ENCODE assay signal across 8 cellular contexts in genomic region chr9:38066167-38066906, GRCh38. TPM values are rescaled to one million over a fixed set of nuclear protein-coding genes. Genes with fewer than 3 reads are reported as not detected.
DNase-seq lines count a peak whose midpoint lies in the region; TF ChIP-seq lines count a peak whose summit lies in the region.

No MANE protein-coding gene starts in this region.

- H3K4me3 ChIP-seq in endodermal cell (ENCODE audit: low read length), result peak overlapping the region; percentile 85

- peak overlapping the region; percentile 74 for H3K27ac Mint-ChIP-seq in endodermal cell
- peak overlapping the region; percentile 81 for H3K27ac Mint-ChIP-seq in osteocyte (ENCODE audit: unreplicated experiment)

- TF ChIP-seq CTCF in endodermal cell (conservative IDR thresholded peaks at IDR 0.05), result peak; percentile 70
- peak; percentile 39 for TF ChIP-seq CTCF in osteocyte (IDR thresholded peaks at IDR 0.05)

- peak; percentile 43 for DNase-seq in Caki2 (ENCODE audit: low read depth)
- peak; percentile 88 for DNase-seq in NCI-H69 (lab: John Stamatoyannopoulos, UW)
- DNase-seq in endodermal cell, result no peak
- no peak for DNase-seq in osteocyte (ENCODE audit: extremely low spot score, unreplicated experiment)
- no peak for DNase-seq in SKM-1 (lab: John Stamatoyannopoulos, UW; ENCODE audit: unreplicated experiment)
- no peak for DNase-seq in HPDE6-E6E7 (ENCODE audit: extremely low spot score)
- no peak for DNase-seq in T-helper 9 cell
- no peak for DNase-seq in hepatic stellate cell (ENCODE audit: low spot score)

- H3K9me3 ChIP-seq in endodermal cell (ENCODE audit: control insufficient read depth, low read length), result no peaks in the 10 kb centered on the region

- no peaks in the 10 kb centered on the region for H3K9me3 Mint-ChIP-seq in endodermal cell
- no peaks in the 10 kb centered on the region for H3K9me3 Mint-ChIP-seq in osteocyte (ENCODE audit: unreplicated experiment)

- H3K27ac ChIP-seq in endodermal cell (ENCODE audit: low read depth, low read length), result no peak overlapping the region

- H3K9ac ChIP-seq in endodermal cell (ENCODE audit: extremely low read depth, low read length, poor library complexity, severe bottlenecking), result peak overlapping the region; percentile 64

- H3K4me3 Mint-ChIP-seq in endodermal cell, result peak overlapping the region; percentile 89
- H3K4me3 Mint-ChIP-seq in osteocyte (ENCODE audit: unreplicated experiment), result peak overlapping the region; percentile 87

- H3K27me3 Mint-ChIP-seq in endodermal cell (ENCODE audit: insufficient read depth), result peaks cover 1% of the 10 kb centered on the region
- H3K27me3 Mint-ChIP-seq in osteocyte (ENCODE audit: unreplicated experiment), result no peaks in the 10 kb centered on the region

- H3K4me1 ChIP-seq in endodermal cell (ENCODE audit: control insufficient read depth, insufficient read depth, low read length), result peaks cover 29% of the 10 kb centered on the region

- H3K4me1 Mint-ChIP-seq in endodermal cell, result peaks cover 65% of the 10 kb centered on the region
- H3K4me1 Mint-ChIP-seq in osteocyte (ENCODE audit: unreplicated experiment), result peaks cover 70% of the 10 kb centered on the region

- 51 to 73% methylated on average over 3 to 7 of the region's 7 CpGs for whole genome bisulfite sequencing in endodermal cell (ENCODE audit: insufficient coverage in 1 of 2, insufficient read length in 1 of 2), 2 experiments

- in situ Hi-C loops in Caki2 (cut with HindIII; ENCODE audit: low pct_unique_long_range_greater_than_20kb, low sequenced_read_pairs), result no loop called here

- peaks cover 31% of the 10 kb centered on the region for H3K36me3 ChIP-seq in endodermal cell (ENCODE audit: control insufficient read depth, insufficient read depth, low read length)

- H3K36me3 Mint-ChIP-seq in endodermal cell (ENCODE audit: low read depth) (peaks cover 17% of the 10 kb centered on the region), osteocyte (ENCODE audit: unreplicated experiment) (no peaks in the 10 kb centered on the region)

- no peaks in the 10 kb centered on the region for H3K27me3 ChIP-seq in endodermal cell (ENCODE audit: control insufficient read depth, insufficient read depth, low read length, poor library complexity, severe bottlenecking)

RNA-seq across cellular contexts. Expression of gene SHB, which starts 2.7 kb away (rescaled TPM):
- total RNA-seq in Caki2 (2014; rRNA removed; shearing (Covaris generic); ENCODE audit: low replicate concordance), result 32.0 and 33.6 TPM in 2 replicates
- 10 to 100 TPM; 28.1 to 38.1 TPM for total RNA-seq in endodermal cell
- 10.8 TPM for polyA plus RNA-seq in endodermal cell (2013, experiment 1 of 2)
- 12.5 TPM for polyA plus RNA-seq in endodermal cell (2013, experiment 2 of 2)
- 16.7 and 18.3 TPM in 2 replicates for total RNA-seq in osteocyte

Comparison
In these comparisons a context has a peak if more than half of its experiments do, and no peak if none do; other contexts are left out.
1. DNase-seq: peak in Caki2 (single experiment) and NCI-H69 (single experiment); none in endodermal cell (single experiment), osteocyte (single experiment), SKM-1 (single experiment), HPDE6-E6E7 (single experiment), T-helper 9 cell (single experiment) and hepatic stellate cell (single experiment).